Comparison of ENCODE assay signal across 10 cellular contexts in the genomic region with DNA sequence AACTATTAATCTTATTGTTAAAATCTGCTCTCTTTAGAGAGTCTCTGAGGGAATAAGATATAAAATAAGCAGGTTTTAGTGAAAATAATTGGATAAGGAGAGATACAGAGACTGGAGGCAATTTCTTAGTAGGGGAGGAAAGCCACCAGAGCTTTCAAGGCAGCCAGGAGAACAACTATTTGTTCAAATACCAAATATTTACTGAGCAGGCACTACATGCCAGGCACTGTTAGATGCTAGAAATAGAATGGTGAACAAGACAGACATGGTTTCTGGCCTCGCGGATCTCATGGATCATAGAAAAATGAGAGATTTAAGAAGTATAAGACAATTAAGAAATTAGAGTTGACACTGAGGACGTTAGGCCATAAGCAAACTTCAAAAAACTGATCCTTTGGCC.
"Had no signal": no experiment of that assay in that cellular context is flagged by ENCODE, and none has a peak within 500 bp of the region (broad histone marks: within the 10 kb centered on the region; RNA-seq: fewer than 3 reads in every experiment).

No MANE protein-coding gene starts in this region.

- ATAC-seq: HCT116, K562 had no signal

- H3K27ac ChIP-seq: GM23248, HL-60 had no signal

- H3K9me3 ChIP-seq: HAP-1 had no signal

- H3K4me3 ChIP-seq: GM23248, HAP-1, K562 had no signal

- DNase-seq: GM23248, GOT3, H7, HFFc6, IMR-90, KG1 had no signal

- FAIRE-seq: K562 had no signal

- H3K36me3 ChIP-seq: HAP-1 had no signal

- H3K4me1 ChIP-seq: HAP-1 had no signal
